11 cellular contexts compared by ENCODE assay signal in the genomic region with DNA sequence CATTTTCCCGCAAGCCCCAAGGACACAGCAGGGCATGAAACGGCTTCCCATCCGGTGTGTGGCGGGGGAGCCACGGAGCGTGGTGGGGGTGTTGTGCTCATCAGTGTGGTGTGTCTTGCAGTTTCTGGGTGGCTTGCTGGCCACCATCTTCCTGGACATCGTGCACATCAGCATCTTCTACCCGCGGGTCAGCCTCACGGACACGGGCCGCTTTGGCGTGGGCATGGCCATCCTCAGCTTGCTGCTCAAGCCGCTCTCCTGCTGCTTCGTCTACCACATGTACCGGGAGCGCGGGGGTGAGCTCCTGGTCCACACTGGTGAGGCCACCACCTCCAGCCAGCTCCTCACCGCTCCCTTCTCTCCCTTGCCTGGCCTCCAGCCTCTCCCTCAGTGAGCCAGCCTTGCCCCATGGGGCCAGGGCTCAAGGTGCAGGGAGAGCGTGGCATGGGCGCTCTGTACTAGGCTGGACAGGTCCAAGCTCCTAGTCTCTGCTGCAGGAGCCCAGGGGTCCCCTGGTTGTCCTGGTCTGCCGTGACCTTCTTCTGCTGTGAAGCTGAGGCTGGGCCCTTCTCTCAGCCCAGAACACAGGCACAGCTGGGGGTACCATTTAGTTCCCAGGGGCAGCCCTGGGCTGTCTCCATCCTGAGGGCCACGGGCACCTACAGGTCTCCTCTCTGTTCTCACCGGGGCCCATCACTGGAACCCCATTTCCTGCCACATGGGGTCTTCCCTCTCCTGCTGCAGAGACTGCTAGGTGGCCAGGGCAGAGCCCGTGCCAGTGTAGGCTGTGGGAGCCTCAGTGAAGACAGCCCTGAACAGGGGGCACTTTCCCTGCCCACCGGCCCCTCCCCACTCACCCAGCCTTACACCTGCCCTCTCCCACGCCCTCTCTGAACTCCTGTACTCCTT. TPM values are rescaled to one million over a fixed set of nuclear protein-coding genes. Genes with fewer than 3 reads are reported as not detected.
DNase-seq lines count a peak whose midpoint lies in the region; ATAC-seq, FAIRE-seq and TF ChIP-seq lines count a peak whose summit lies in the region.
"Had no signal": no experiment of that assay in that cellular context is flagged by ENCODE, and none has a peak within 500 bp of the region (broad histone marks: within the 10 kb centered on the region; RNA-seq: fewer than 3 reads in every experiment).

No MANE protein-coding gene starts in this region.

- no peak for TF ChIP-seq POLR2A in A549 (IDR thresholded peaks at IDR 0.05; ENCODE audit: low read length)

- H3K4me1 ChIP-seq in A549 (no peaks in the 10 kb centered on the region; the same call in 2 of the 3 replicates), GM23338 (ENCODE audit: insufficient read depth) (no peaks in the 10 kb centered on the region; the same call in 1 of the 2 replicates)
- H3K4me1 ChIP-seq: right lobe of liver had no signal

- 89% methylated on average over 21 of the region's 27 CpGs for WGBS in A549 (ENCODE audit: missing lambda C conversion rate)

- H3K36me3 Mint-ChIP-seq in dendritic cell treated with granulocyte-macrophage colony-stimulating factor and Interleukin-4, amounts not matched to agents 40 ng/mL and 50 ng/mL, for 4 days (ENCODE audit: low read depth), result peaks cover 72% of the 10 kb centered on the region
- H3K36me3 Mint-ChIP-seq in GM23338 (ENCODE audit: low read depth), result peaks cover 25% of the 10 kb centered on the region

- H3K4me3 ChIP-seq in A549 (no peak overlapping the region), H7 (ENCODE audit: insufficient read depth, low read depth, low read length) (no peak overlapping the region), GM23338 (no peak overlapping the region)
- H3K4me3 ChIP-seq: right lobe of liver had no signal

- no peak for DNase-seq in A549 (ENCODE audit: low read depth in 1 of 2, low spot score in 1 of 2)
- peak; percentile 51 for DNase-seq in H7
- no peak for DNase-seq in anterior cingulate cortex (lab: John Stamatoyannopoulos, UW)
- no peak for DNase-seq in GM23338 (ENCODE audit: low spot score)
- DNase-seq: aorta, NCI-H187 treated with DMSO at 0.1 percent for 48 hours had no signal

- H3K9me2 ChIP-seq in GM23338 (ENCODE audit: insufficient read depth), result no peaks in the 10 kb centered on the region

- H3K4me3 Mint-ChIP-seq in dendritic cell treated with granulocyte-macrophage colony-stimulating factor and Interleukin-4, amounts not matched to agents 40 ng/mL and 50 ng/mL, for 4 days, result no peak overlapping the region
- H3K4me3 Mint-ChIP-seq in GM23338, result no peak overlapping the region

- peaks cover 10% of the 10 kb centered on the region for H3K36me3 ChIP-seq in H7 (replicated peaks; ENCODE audit: control insufficient read depth, insufficient read depth, low read length)
- H3K36me3 ChIP-seq in GM23338 (ENCODE audit: insufficient read depth), result no peaks in the 10 kb centered on the region; the same call in 1 of the 2 replicates

- peak overlapping the region in 1 of 2 experiments; percentile 60; a peak in 2 of 6 replicates for H3K27ac ChIP-seq in A549
- H3K27ac ChIP-seq in GM23338 (ENCODE audit: low read depth), result no peak overlapping the region
- H3K27ac ChIP-seq: right lobe of liver had no signal

- POLR2A ChIA-PET in A549 (lab: Yijun Ruan, JAX), result interaction anchor here (1.0 kb wide), 1 partner anchor 12 kb away, joined by 3 read pairs; no protein-coding TSS in a partner anchor

- peaks cover 30% of the 10 kb centered on the region for H3K4me1 Mint-ChIP-seq in dendritic cell treated with granulocyte-macrophage colony-stimulating factor and Interleukin-4, amounts not matched to agents 40 ng/mL and 50 ng/mL, for 4 days (ENCODE audit: low read depth)
- H3K4me1 Mint-ChIP-seq in GM23338, result peaks cover 20% of the 10 kb centered on the region

- H3K4me2 ChIP-seq in A549 (no peak overlapping the region), GM23338 (no peak overlapping the region)

- H2AFZ ChIP-seq in GM23338, result no peak overlapping the region

- H3K9me3 Mint-ChIP-seq in dendritic cell treated with granulocyte-macrophage colony-stimulating factor and Interleukin-4, amounts not matched to agents 40 ng/mL and 50 ng/mL, for 4 days, result no peaks in the 10 kb centered on the region
- no peaks in the 10 kb centered on the region for H3K9me3 Mint-ChIP-seq in GM23338

- no peak for FAIRE-seq in A549 (lab: Jason Lieb, UNC)

- H4K20me1 ChIP-seq in GM23338 (replicated peaks; ENCODE audit: insufficient read depth), result no peaks in the 10 kb centered on the region

- no peaks in the 10 kb centered on the region for H3K9me3 ChIP-seq in A549
- H3K9me3 ChIP-seq: right lobe of liver had no signal

- no peak for TF ChIP-seq CTCF in A549 (IDR thresholded peaks at IDR 0.05)
- no peak for TF ChIP-seq CTCF in GM23338 (conservative IDR thresholded peaks at IDR 0.05; ENCODE audit: low read depth in 2 of 2)

- H3K27me3 Mint-ChIP-seq in dendritic cell treated with granulocyte-macrophage colony-stimulating factor and Interleukin-4, amounts not matched to agents 40 ng/mL and 50 ng/mL, for 4 days, result peaks cover 2% of the 10 kb centered on the region
- H3K27me3 Mint-ChIP-seq in GM23338 (ENCODE audit: insufficient read depth, low read depth, poor library complexity), result peaks cover 17% of the 10 kb centered on the region

- no peaks in the 10 kb centered on the region for H3K79me2 ChIP-seq in GM23338 (replicated peaks; ENCODE audit: insufficient read depth)

- intact Hi-C loops in dendritic cell treated with granulocyte-macrophage colony-stimulating factor and Interleukin-4, amounts not matched to agents 40 ng/mL and 50 ng/mL, for 4 days (cut with micrococcal nuclease), result no loop called here

- peaks cover 5% of the 10 kb centered on the region; the same call in 1 of the 2 replicates for H3F3A ChIP-seq in GM23338 (replicated peaks; ENCODE audit: low read depth)

- H3K27me3 ChIP-seq in H7 (ENCODE audit: control insufficient read depth, insufficient read depth, low read length), result no peaks in the 10 kb centered on the region
- no peaks in the 10 kb centered on the region for H3K27me3 ChIP-seq in GM23338 (ENCODE audit: insufficient read depth)
- H3K27me3 ChIP-seq: right lobe of liver had no signal

- ATAC-seq in A549, result peak; percentile 8 to 53; a peak in 3 of 6 replicates
- no peak for ATAC-seq in HG03432 (IDR thresholded peaks at IDR 0.05; ENCODE audit: unreplicated experiment)
- no peak for ATAC-seq in GM23338

- TF ChIP-seq EP300 in A549 (IDR thresholded peaks at IDR 0.05), result no peak

- CTCF ChIA-PET in A549 (lab: Yijun Ruan, JAX), result interaction anchor here (0.6 to 3.1 kb wide), 15 partner anchors 8 to 711 kb away, joined by 3 to 15 read pairs (median 3); partner anchors contain the start of genes AGTRAP, FBXO2, FBXO44 and FBXO6

- H3K27ac Mint-ChIP-seq in dendritic cell treated with granulocyte-macrophage colony-stimulating factor and Interleukin-4, amounts not matched to agents 40 ng/mL and 50 ng/mL, for 4 days, result peak overlapping the region; percentile 49
- H3K27ac Mint-ChIP-seq in GM23338, result no peak overlapping the region

- TF ChIP-seq RAD21 in A549 (conservative IDR thresholded peaks at IDR 0.05 in 1 of 2, IDR thresholded peaks at IDR 0.05 in 1 of 2), result no peak

RNA-seq across cellular contexts. Expression of gene AGTRAP, which starts 12.6 kb away (rescaled TPM):
- polyA plus RNA-seq in A549 (2011; rRNA removed) (26.9 and 32.1 TPM in 2 replicates), A549 (2017; fragmentation: RNase III; extraction: RNeasy Plus Mini Kit Qiagen cat#74134 plus additional on column Dnase treatment) (56.5 to 57.5 TPM (median 57.5 TPM) in 3 replicates), GM23338 (2016; fragmentation: Nextera tagmentation; extraction: Ambion mirVana) (79.0 and 79.4 TPM in 2 replicates)
- polyA plus RNA-seq in A549 (2012; cell fraction: cytosol; rRNA removed), result 87.0 and 122 TPM in 2 replicates
- polyA plus RNA-seq in A549 (2012; cell fraction: nucleus; rRNA removed), result 84.4 and 108 TPM in 2 replicates
- 20.3 and 32.0 TPM in 2 replicates for polyA minus RNA-seq in A549 (2011; rRNA and poly(A)+ RNA removed)
- 162 and 166 TPM in 2 replicates for total RNA-seq in H7 (2014; rRNA removed; shearing (Covaris generic))
- 88.7 and 102 TPM in 2 replicates for total RNA-seq in GM23338 (2014; rRNA removed; shearing (Covaris generic))

RNA-seq across cellular contexts. Expression of gene C1orf167, which starts 13.4 kb away (rescaled TPM):
- polyA plus RNA-seq in A549 (2011; rRNA removed) (not detected in 2 replicates), A549 (2017; fragmentation: RNase III; extraction: RNeasy Plus Mini Kit Qiagen cat#74134 plus additional on column Dnase treatment) (not detected in 3 replicates), GM23338 (2016; fragmentation: Nextera tagmentation; extraction: Ambion mirVana) (2.2 TPM in 2 replicates)
- not detected in 2 replicates for polyA plus RNA-seq in A549 (2012; cell fraction: cytosol; rRNA removed)
- 0.04 TPM in 1 of 2 replicates, not detected in the other for polyA plus RNA-seq in A549 (2012; cell fraction: nucleus; rRNA removed)
- polyA minus RNA-seq in A549 (2011; rRNA and poly(A)+ RNA removed), result not detected in 2 replicates
- 0.28 and 1.5 TPM in 2 replicates for total RNA-seq in H7 (2014; rRNA removed; shearing (Covaris generic))
- 1.7 and 6.0 TPM in 2 replicates for total RNA-seq in GM23338 (2014; rRNA removed; shearing (Covaris generic))
- total RNA-seq: dermis blood vessel endothelial cell, right lobe of liver had no signal
- polyA plus RNA-seq: neural cell had no signal

RNA-seq across cellular contexts. Expression of gene DRAXIN, which starts 57.0 kb away (rescaled TPM):
- polyA plus RNA-seq in A549 (2011; rRNA removed), result 0.03 and 0.04 TPM in 2 replicates
- under 0.01 and 0.01 TPM in 2 replicates for polyA plus RNA-seq in A549 (2012; cell fraction: cytosol; rRNA removed)
- polyA plus RNA-seq in A549 (2012; cell fraction: nucleus; rRNA removed), result 0.01 and 0.04 TPM in 2 replicates
- 0.03 to 0.08 TPM in 2 of 3 replicates, not detected in the other for polyA plus RNA-seq in A549 (2017; fragmentation: RNase III; extraction: RNeasy Plus Mini Kit Qiagen cat#74134 plus additional on column Dnase treatment)
- not detected in 2 replicates for polyA minus RNA-seq in A549 (2011; rRNA and poly(A)+ RNA removed)
- total RNA-seq in H7 (2014; rRNA removed; shearing (Covaris generic)), result 52.4 and 60.1 TPM in 2 replicates
- total RNA-seq in GM23338 (2014; rRNA removed; shearing (Covaris generic)), result 22.6 and 23.0 TPM in 2 replicates
- 7.4 and 7.6 TPM in 2 replicates for polyA plus RNA-seq in GM23338 (2016; fragmentation: Nextera tagmentation; extraction: Ambion mirVana)
- total RNA-seq: right lobe of liver had no signal

RNA-seq across cellular contexts. Expression of gene MTHFR, which starts 57.2 kb away (rescaled TPM):
- polyA plus RNA-seq in A549 (2011; rRNA removed) (4.5 and 5.0 TPM in 2 replicates), A549 (2017; fragmentation: RNase III; extraction: RNeasy Plus Mini Kit Qiagen cat#74134 plus additional on column Dnase treatment) (4.1 to 5.3 TPM (median 5.2 TPM) in 3 replicates), GM23338 (2016; fragmentation: Nextera tagmentation; extraction: Ambion mirVana) (5.7 and 6.9 TPM in 2 replicates)
- polyA plus RNA-seq in A549 (2012; cell fraction: cytosol; rRNA removed), result 2.9 and 3.6 TPM in 2 replicates
- 7.7 and 8.1 TPM in 2 replicates for polyA plus RNA-seq in A549 (2012; cell fraction: nucleus; rRNA removed)
- polyA minus RNA-seq in A549 (2011; rRNA and poly(A)+ RNA removed), result 10.9 and 12.7 TPM in 2 replicates
- 18.9 and 19.5 TPM in 2 replicates for total RNA-seq in H7 (2014; rRNA removed; shearing (Covaris generic))
- 21.6 and 26.4 TPM in 2 replicates for total RNA-seq in GM23338 (2014; rRNA removed; shearing (Covaris generic))

RNA-seq across cellular contexts. Expression of gene CLCN6, which starts 57.4 kb away (rescaled TPM):
- 5.7 and 8.2 TPM in 2 replicates for polyA plus RNA-seq in A549 (2011; rRNA removed)
- polyA plus RNA-seq in A549 (2012; cell fraction: cytosol; rRNA removed), result 3.3 and 4.1 TPM in 2 replicates
- polyA plus RNA-seq in A549 (2012; cell fraction: nucleus; rRNA removed), result 16.1 and 19.6 TPM in 2 replicates
- polyA plus RNA-seq in A549 (2017; fragmentation: RNase III; extraction: RNeasy Plus Mini Kit Qiagen cat#74134 plus additional on column Dnase treatment), result 6.1 to 9.0 TPM (median 8.9 TPM) in 3 replicates
- 6.0 and 7.6 TPM in 2 replicates for polyA minus RNA-seq in A549 (2011; rRNA and poly(A)+ RNA removed)
- 14.0 and 22.9 TPM in 2 replicates for total RNA-seq in H7 (2014; rRNA removed; shearing (Covaris generic))
- 16.3 and 22.6 TPM in 2 replicates for total RNA-seq in GM23338 (2014; rRNA removed; shearing (Covaris generic))
- 13.0 and 16.0 TPM in 2 replicates for polyA plus RNA-seq in GM23338 (2016; fragmentation: Nextera tagmentation; extraction: Ambion mirVana)

Comparison
In these comparisons a context has a peak if more than half of its experiments do, and no peak if none do; other contexts are left out.
1. ATAC-seq: peak in A549 (2 of 2); none in HG03432 (single experiment) and GM23338 (single experiment).